In genomic region chr11:107102692-107103463, GRCh38 we compare ENCODE assay signal across 19 cellular contexts.
DNase-seq lines count a peak whose midpoint lies in the region; ATAC-seq and TF ChIP-seq lines count a peak whose summit lies in the region.
"Had no signal": no experiment of that assay in that cellular context is flagged by ENCODE, and none has a peak within 500 bp of the region (broad histone marks: within the 10 kb centered on the region; RNA-seq: fewer than 3 reads in every experiment).

No MANE protein-coding gene starts in this region.

- no peaks in the 10 kb centered on the region for H3K27me3 ChIP-seq in GM06990 (replicated peaks; ENCODE audit: control insufficient read depth, insufficient read depth, low read length)
- no peaks in the 10 kb centered on the region for H3K27me3 ChIP-seq in OCI-LY1 (ENCODE audit: insufficient read depth, low read length)
- H3K27me3 ChIP-seq: BLaER1 treated with 17β-estradiol and CSF1 and Interleukin-3, amounts not matched to agents 10 nM and 100 nM; transverse colon had no signal

- no peak overlapping the region for H3K9ac ChIP-seq in OCI-LY1 (ENCODE audit: low read length)
- H3K9ac ChIP-seq: BLaER1 treated with 17β-estradiol and CSF1 and Interleukin-3, amounts not matched to agents 10 nM and 100 nM had no signal

- CTCF ChIA-PET in RWPE1 (lab: Yijun Ruan, JAX), result no interaction called here

- H3K27ac ChIP-seq in OCI-LY1 (ENCODE audit: low read depth, low read length, poor library complexity, severe bottlenecking) (no peak overlapping the region), RWPE1 (no peak overlapping the region)
- H3K27ac ChIP-seq: BLaER1 treated with 17β-estradiol and CSF1 and Interleukin-3, amounts not matched to agents 10 nM and 100 nM; transverse colon had no signal

- POLR2A ChIA-PET in RWPE1 (lab: Yijun Ruan, JAX; ENCODE audit: low non-redundant PET), result no interaction called here

- no peaks in the 10 kb centered on the region for H4K20me1 ChIP-seq in OCI-LY1 (ENCODE audit: insufficient read depth, low read length)
- H4K20me1 ChIP-seq: BLaER1 treated with 17β-estradiol and CSF1 and Interleukin-3, amounts not matched to agents 10 nM and 100 nM had no signal

- H3K79me2 ChIP-seq in OCI-LY1 (ENCODE audit: insufficient read depth, low read length), result no peaks in the 10 kb centered on the region

- H3F3A ChIP-seq in OCI-LY1 (ENCODE audit: insufficient read depth, low read length), result no peaks in the 10 kb centered on the region

- no peaks in the 10 kb centered on the region for H3K9me3 ChIP-seq in OCI-LY1 (ENCODE audit: low read length)

- DNase-seq in Ammon's horn (ENCODE audit: low spot score) (peak; percentile 53), GM06990 (ENCODE audit: extremely low read depth, insufficient read length) (no peak), islet precursor cell (peak; percentile 56), RWPE1 (ENCODE audit: low spot score) (no peak), retina (no peak), NCI-H1092 treated with DMSO at 0.1 percent for 48 hours (lab: John Stamatoyannopoulos, UW) (no peak)
- DNase-seq: activated CD4-positive, alpha-beta T cell treated with anti-CD3 and anti-CD28 coated beads for 1 hour; cerebellar nuclear complex; DMS153; effector memory CD8-positive, alpha-beta T cell; head of caudate nucleus; immature natural killer cell; SIG-M5; stimulated activated naive CD4-positive, alpha-beta T cell; T-helper 2 cell; transverse colon had no signal

- TF ChIP-seq CTCF in GM06990 (IDR thresholded peaks at IDR 0.05; ENCODE audit: insufficient read depth, low read length, poor library complexity, severe bottlenecking) (peak; percentile 23), OCI-LY1 (IDR thresholded peaks at IDR 0.05; ENCODE audit: low read length) (peak; percentile 35), RWPE1 (conservative IDR thresholded peaks at IDR 0.05; ENCODE audit: low read depth) (no peak)

- no peak for ATAC-seq in GM18870 (IDR thresholded peaks at IDR 0.05; ENCODE audit: unreplicated experiment)
- ATAC-seq: effector memory CD8-positive, alpha-beta T cell had no signal

- no peaks in the 10 kb centered on the region for H3K36me3 ChIP-seq in GM06990 (ENCODE audit: control insufficient read depth, insufficient read depth, low read length)
- no peaks in the 10 kb centered on the region for H3K36me3 ChIP-seq in OCI-LY1 (ENCODE audit: insufficient read depth, low read length)
- H3K36me3 ChIP-seq: BLaER1 treated with 17β-estradiol and CSF1 and Interleukin-3, amounts not matched to agents 10 nM and 100 nM; transverse colon had no signal

- no peaks in the 10 kb centered on the region for H3K4me1 ChIP-seq in OCI-LY1 (ENCODE audit: insufficient read depth, low read length, severe bottlenecking)
- H3K4me1 ChIP-seq: BLaER1 treated with 17β-estradiol and CSF1 and Interleukin-3, amounts not matched to agents 10 nM and 100 nM; transverse colon had no signal

- H3K4me3 ChIP-seq in GM06990 (replicated peaks; ENCODE audit: low read depth, low read length) (no peak overlapping the region), OCI-LY1 (ENCODE audit: low read depth, low read length, poor library complexity, severe bottlenecking) (no peak overlapping the region)
- H3K4me3 ChIP-seq: BLaER1 treated with 17β-estradiol and CSF1 and Interleukin-3, amounts not matched to agents 10 nM and 100 nM; transverse colon had no signal

- H3K4me2 ChIP-seq in OCI-LY1 (ENCODE audit: low read length), result peak overlapping the region; percentile 16; the same call in 1 of the 2 replicates
- H3K4me2 ChIP-seq: BLaER1 treated with 17β-estradiol and CSF1 and Interleukin-3, amounts not matched to agents 10 nM and 100 nM had no signal

- H2AFZ ChIP-seq in OCI-LY1 (ENCODE audit: low read length), result no peak overlapping the region

- H3K9me2 ChIP-seq in OCI-LY1 (ENCODE audit: low read depth, low read length), result no peaks in the 10 kb centered on the region

Comparison
In these comparisons a context has a peak if more than half of its experiments do, and no peak if none do; other contexts are left out.
1. DNase-seq: peak in Ammon's horn (single experiment) and islet precursor cell (single experiment); none in GM06990 (single experiment), RWPE1 (single experiment), retina (single experiment) and NCI-H1092 treated with DMSO at 0.1 percent for 48 hours (single experiment).